In the genomic region with DNA sequence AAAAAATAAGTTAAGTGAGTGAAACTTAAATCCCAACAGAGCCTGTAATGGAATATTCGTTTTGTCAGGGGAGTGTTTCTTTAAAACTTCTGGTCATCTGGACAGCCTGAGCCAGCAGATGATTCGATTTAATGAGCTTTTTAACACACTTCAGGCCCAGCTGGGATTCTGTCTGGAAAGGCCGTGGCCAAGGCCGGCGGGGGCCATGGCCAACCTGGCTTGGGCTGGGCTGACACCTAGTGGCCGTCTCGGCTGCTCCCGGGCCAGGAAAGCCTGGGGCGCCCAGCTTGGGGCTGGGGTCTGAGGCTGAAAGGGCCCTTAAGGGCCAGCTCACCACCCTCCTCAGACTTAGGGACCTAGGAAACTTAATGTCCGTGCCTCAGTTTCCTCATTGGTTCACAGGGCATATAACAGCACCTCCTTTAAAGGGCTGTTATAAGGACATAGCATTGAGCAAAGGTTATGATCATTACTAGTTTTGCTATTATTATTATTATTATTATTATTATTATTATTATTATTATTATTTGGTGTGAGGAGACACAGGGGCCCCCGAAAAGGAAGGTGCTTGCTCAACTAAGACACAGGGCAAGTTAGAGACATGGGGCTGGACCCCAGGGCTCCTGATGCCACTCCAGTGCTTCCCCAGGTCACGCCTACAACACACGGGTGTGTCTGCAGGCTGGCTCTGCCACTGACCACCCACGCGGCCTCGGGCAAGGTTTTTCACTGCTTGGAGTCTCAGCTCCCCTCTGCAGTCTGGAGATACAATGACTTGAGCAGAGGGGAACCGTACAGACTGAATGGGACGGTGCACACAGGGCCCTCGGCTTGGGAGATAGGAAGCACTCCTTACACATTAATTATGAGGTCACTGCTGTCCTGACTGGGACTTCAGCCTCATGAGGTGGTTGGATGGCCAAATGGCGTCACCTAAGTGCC, we compare ENCODE assay signal across 8 cellular contexts.
A peak's percentile ranks its signal among the peaks of the same experiment; 100 is the strongest.
DNase-seq lines count a peak whose midpoint lies in the region; ATAC-seq, FAIRE-seq and TF ChIP-seq lines count a peak whose summit lies in the region.

No MANE protein-coding gene starts in this region.

- no peaks in the 10 kb centered on the region for H3K4me1 ChIP-seq in small intestine (ENCODE audit: control insufficient read depth in 2 of 2, insufficient read depth in 1 of 2, low read depth in 1 of 2, low read length in 1 of 2)

- ATAC-seq in left ventricle myocardium superior (peak; percentile 92), HG03460 (IDR thresholded peaks at IDR 0.05; ENCODE audit: unreplicated experiment) (no peak), GM19397 (IDR thresholded peaks at IDR 0.05; ENCODE audit: unreplicated experiment) (no peak)

- no peaks in the 10 kb centered on the region for H3K9me3 ChIP-seq in WERI-Rb-1 (ENCODE audit: severe bottlenecking)
- no peaks in the 10 kb centered on the region for H3K9me3 ChIP-seq in small intestine (ENCODE audit: control insufficient read depth, low read depth)

- H3K4me3 ChIP-seq in WERI-Rb-1 (ENCODE audit: low read depth, low read length), result no peak overlapping the region
- H3K4me3 ChIP-seq in small intestine (ENCODE audit: low read depth in 1 of 2, low read length in 2 of 2), result no peak overlapping the region

- 42 to 60% (median 58%) methylated on average over 20 of the region's 20 CpGs for WGBS in small intestine, 3 donors

- DNase-seq in AG09319 (ENCODE audit: extremely low read depth, low read depth), result no peak
- peak; percentile 54 for DNase-seq in HT-29 (ENCODE audit: low spot score)
- DNase-seq in WERI-Rb-1, result peak; percentile 81
- peak; percentile 76 for DNase-seq in left ventricle myocardium superior
- DNase-seq in small intestine, result peak; percentile 29
- no peak for DNase-seq in T-helper 9 cell

- TF ChIP-seq CTCF in AG09319 (IDR thresholded peaks at IDR 0.05; ENCODE audit: low read depth, low read length) (peak; percentile 77), WERI-Rb-1 (IDR thresholded peaks at IDR 0.05; ENCODE audit: low read depth, low read length) (peak; percentile 93)

- H3K36me3 ChIP-seq in WERI-Rb-1 (no peaks in the 10 kb centered on the region), small intestine (ENCODE audit: control insufficient read depth in 2 of 2, insufficient read depth in 2 of 2, low read length in 2 of 2) (peaks cover 0 to 3% of the 10 kb centered on the region in 2 donors)

- H3K27ac ChIP-seq in WERI-Rb-1 (peak overlapping the region; percentile 46), small intestine (ENCODE audit: low read depth in 1 of 2, low read length in 1 of 2) (no peak overlapping the region)

- intact Hi-C loops in left ventricle myocardium superior (cut with micrococcal nuclease), result loop anchor here (10.0 kb wide), 1 partner anchor 318 kb away; no protein-coding TSS in a partner anchor

- FAIRE-seq in small intestine (lab: Jason Lieb, UNC), result no peak

- H3K27me3 ChIP-seq in WERI-Rb-1 (ENCODE audit: insufficient read depth, low read depth, severe bottlenecking), result no peaks in the 10 kb centered on the region
- H3K27me3 ChIP-seq in small intestine (ENCODE audit: control insufficient read depth in 2 of 2, insufficient read depth in 2 of 2, low read length in 2 of 2), result no peaks in the 10 kb centered on the region

Comparison
In these comparisons a context has a peak if more than half of its experiments do, and no peak if none do; other contexts are left out.
1. DNase-seq: peak in HT-29 (single experiment), WERI-Rb-1 (single experiment), left ventricle myocardium superior (single experiment) and small intestine (single experiment); none in AG09319 (single experiment) and T-helper 9 cell (single experiment).